ENCODE assay signal across 2 cellular contexts in the genomic region with DNA sequence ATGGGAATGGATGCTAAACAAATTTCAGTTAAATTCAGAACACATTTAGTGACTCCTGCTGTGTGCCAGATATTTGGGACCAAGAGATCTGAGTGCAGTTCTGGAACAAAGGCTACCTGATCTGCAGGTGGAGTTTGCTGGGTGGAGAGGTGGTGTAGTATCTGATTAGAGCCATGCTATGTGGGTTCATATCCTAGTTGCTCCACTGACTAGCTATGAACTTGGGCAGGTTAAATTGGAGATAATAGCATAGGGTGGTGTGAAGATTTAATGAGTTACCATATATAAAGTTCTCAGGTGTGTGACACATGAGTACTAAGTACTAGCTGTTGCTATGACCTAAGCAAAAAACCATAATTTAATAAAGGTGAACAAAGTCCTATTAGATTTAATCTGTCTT.
TF ChIP-seq lines count a peak whose summit lies in the region.

No MANE protein-coding gene starts in this region.

TF ChIP-seq in SK-N-SH, 30 proteins besides CTCF, POLR2A, EP300 and RAD21 (continued from another document):
- TF ChIP-seq, protein P1, sequence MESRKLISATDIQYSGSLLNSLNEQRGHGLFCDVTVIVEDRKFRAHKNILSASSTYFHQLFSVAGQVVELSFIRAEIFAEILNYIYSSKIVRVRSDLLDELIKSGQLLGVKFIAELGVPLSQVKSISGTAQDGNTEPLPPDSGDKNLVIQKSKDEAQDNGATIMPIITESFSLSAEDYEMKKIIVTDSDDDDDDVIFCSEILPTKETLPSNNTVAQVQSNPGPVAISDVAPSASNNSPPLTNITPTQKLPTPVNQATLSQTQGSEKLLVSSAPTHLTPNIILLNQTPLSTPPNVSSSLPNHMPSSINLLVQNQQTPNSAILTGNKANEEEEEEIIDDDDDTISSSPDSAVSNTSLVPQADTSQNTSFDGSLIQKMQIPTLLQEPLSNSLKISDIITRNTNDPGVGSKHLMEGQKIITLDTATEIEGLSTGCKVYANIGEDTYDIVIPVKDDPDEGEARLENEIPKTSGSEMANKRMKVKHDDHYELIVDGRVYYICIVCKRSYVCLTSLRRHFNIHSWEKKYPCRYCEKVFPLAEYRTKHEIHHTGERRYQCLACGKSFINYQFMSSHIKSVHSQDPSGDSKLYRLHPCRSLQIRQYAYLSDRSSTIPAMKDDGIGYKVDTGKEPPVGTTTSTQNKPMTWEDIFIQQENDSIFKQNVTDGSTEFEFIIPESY (IDR thresholded peaks at IDR 0.05; ENCODE audit: borderline replicate concordance, low read depth) = no peak
- TF ChIP-seq RXRA (IDR thresholded peaks at IDR 0.05; ENCODE audit: borderline replicate concordance, low read depth) = no peak
- no peak for TF ChIP-seq RFX5 (IDR thresholded peaks at IDR 0.05; ENCODE audit: low read length)
- TF ChIP-seq USF2 (IDR thresholded peaks at IDR 0.05; ENCODE audit: borderline replicate concordance, low read depth, low read length) = no peak
- no peak for TF ChIP-seq JUND (IDR thresholded peaks at IDR 0.05)
- TF ChIP-seq SMC3 (IDR thresholded peaks at IDR 0.05; ENCODE audit: low read depth, low read length) = no peak
- TF ChIP-seq NRF1 (IDR thresholded peaks at IDR 0.05; ENCODE audit: low read depth, low read length) = no peak
- TF ChIP-seq GABPA (IDR thresholded peaks at IDR 0.05; ENCODE audit: low read depth) = no peak
- no peak for TF ChIP-seq EZH2phosphoT487 (IDR thresholded peaks at IDR 0.05; ENCODE audit: borderline replicate concordance, low read depth)
- TF ChIP-seq YY1 (IDR thresholded peaks at IDR 0.05; ENCODE audit: low read depth) = no peak
- no peak for TF ChIP-seq FOXM1 (IDR thresholded peaks at IDR 0.05; ENCODE audit: low read depth)

TF ChIP-seq in SK-N-SH treated with all-trans-retinoic acid at 6 μM for 48 hours, 23 proteins besides CTCF, POLR2A, EP300 and RAD21 (continued from another document):
- no peak for TF ChIP-seq SNAI2 (CRISPR knock-in tag; IDR thresholded peaks at IDR 0.05)
- TF ChIP-seq, protein P2, sequence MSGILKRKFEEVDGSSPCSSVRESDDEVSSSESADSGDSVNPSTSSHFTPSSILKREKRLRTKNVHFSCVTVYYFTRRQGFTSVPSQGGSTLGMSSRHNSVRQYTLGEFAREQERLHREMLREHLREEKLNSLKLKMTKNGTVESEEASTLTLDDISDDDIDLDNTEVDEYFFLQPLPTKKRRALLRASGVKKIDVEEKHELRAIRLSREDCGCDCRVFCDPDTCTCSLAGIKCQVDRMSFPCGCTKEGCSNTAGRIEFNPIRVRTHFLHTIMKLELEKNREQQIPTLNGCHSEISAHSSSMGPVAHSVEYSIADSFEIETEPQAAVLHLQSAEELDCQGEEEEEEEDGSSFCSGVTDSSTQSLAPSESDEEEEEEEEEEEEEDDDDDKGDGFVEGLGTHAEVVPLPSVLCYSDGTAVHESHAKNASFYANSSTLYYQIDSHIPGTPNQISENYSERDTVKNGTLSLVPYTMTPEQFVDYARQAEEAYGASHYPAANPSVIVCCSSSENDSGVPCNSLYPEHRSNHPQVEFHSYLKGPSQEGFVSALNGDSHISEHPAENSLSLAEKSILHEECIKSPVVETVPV (CRISPR knock-in tag; IDR thresholded peaks at IDR 0.05) = no peak
